Comparison of ENCODE assay signal across 12 cellular contexts in genomic region chr12:50387487-50387886, GRCh38. TPM values are rescaled to one million over a fixed set of nuclear protein-coding genes. Genes with fewer than 3 reads are reported as not detected.
A peak's percentile ranks its signal among the peaks of the same experiment; 100 is the strongest.
DNase-seq lines count a peak whose midpoint lies in the region; ATAC-seq and TF ChIP-seq lines count a peak whose summit lies in the region.
"Had no signal": no experiment of that assay in that cellular context is flagged by ENCODE, and none has a peak within 500 bp of the region (broad histone marks: within the 10 kb centered on the region; RNA-seq: fewer than 3 reads in every experiment).

No MANE protein-coding gene starts in this region.

- DNase-seq in mammary epithelial cell (no peak), MCF 10A (ENCODE audit: unreplicated experiment) (no peak), Panc1 (ENCODE audit: low read depth, low spot score) (no peak), fibroblast of the conjunctiva (ENCODE audit: low read depth) (peak; percentile 20), OCI-M1 (lab: John Stamatoyannopoulos, UW) (no peak)
- no peak for DNase-seq in naive thymus-derived CD8-positive, alpha-beta T cell
- no peak for DNase-seq in effector CD8-positive, alpha-beta T cell (lab: John Stamatoyannopoulos, UW)
- DNase-seq: amygdala; stimulated activated CD4-positive, alpha-beta T cell treated with anti-CD3 and anti-CD28 coated beads, Interleukin-4, amount 100 ng/mL, for 1 hour had no signal

- H3K36me3 ChIP-seq in mammary epithelial cell (ENCODE audit: insufficient read depth, low read length) (no peaks in the 10 kb centered on the region), Panc1 (ENCODE audit: control insufficient read depth, insufficient read depth, low read length) (no peaks in the 10 kb centered on the region)

- peaks cover 26% of the 10 kb centered on the region for H3K4me1 Mint-ChIP-seq in MCF 10A (ENCODE audit: insufficient read depth, unreplicated experiment)
- H3K4me1 Mint-ChIP-seq in naive thymus-derived CD8-positive, alpha-beta T cell: no peaks in the 10 kb centered on the region

- dilution Hi-C loops in mammary epithelial cell (cut with HindIII; ENCODE audit: low sequenced_read_pairs): no loop called here

- H3K9ac ChIP-seq in mammary epithelial cell (ENCODE audit: insufficient read depth, low read length): no peak overlapping the region

- ATAC-seq in Panc1: peak; percentile 41; the same call in 1 of the 2 replicates
- ATAC-seq in HG02588 (IDR thresholded peaks at IDR 0.05; ENCODE audit: unreplicated experiment): no peak
- no peak for ATAC-seq in naive thymus-derived CD8-positive, alpha-beta T cell

- H3K4me2 ChIP-seq in mammary epithelial cell (ENCODE audit: insufficient read depth, low read depth, low read length): no peak overlapping the region

- H3K27me3 Mint-ChIP-seq in MCF 10A (ENCODE audit: insufficient read depth, unreplicated experiment): no peaks in the 10 kb centered on the region
- no peaks in the 10 kb centered on the region for H3K27me3 Mint-ChIP-seq in naive thymus-derived CD8-positive, alpha-beta T cell
- H3K27me3 Mint-ChIP-seq: stimulated activated naive CD8-positive, alpha-beta T cell treated with anti-CD3 and anti-CD28 coated beads, Interleukin-15, Interleukin-2, amounts not matched to agents 100 ng/mL and 50 ng/mL, for 24 hours had no signal

- WGBS in mammary epithelial cell (ENCODE audit: low coverage, missing lambda C conversion rate): 51% methylated on average over 5 of the region's 5 CpGs

- H4K20me1 ChIP-seq in mammary epithelial cell (ENCODE audit: insufficient read depth, low read length): no peaks in the 10 kb centered on the region

- H3K27ac ChIP-seq in mammary epithelial cell (ENCODE audit: insufficient read depth, low read depth, low read length) (no peak overlapping the region), Panc1 (ENCODE audit: low read length) (0 out of 2 replicates have a peak overlapping the region, but pooled peaks have one; percentile 25)

- no TSS peak for BruUV-seq in mammary epithelial cell (replicated peaks; lab: Mats Ljungman, UMichigan)
- no TSS peak for BruUV-seq in MCF 10A (replicated peaks; lab: Mats Ljungman, UMichigan)
- BruUV-seq in Panc1 (replicated peaks; lab: Mats Ljungman, UMichigan): no TSS peak

- POLR2A ChIA-PET in MCF 10A (lab: Yijun Ruan, JAX): interaction anchor here (1.0 to 6.2 kb wide), 2 partner anchors 9 to 14 kb away, joined by 3 to 80 read pairs; partner anchors contain the start of genes FAM186A and LARP4
- POLR2A ChIA-PET in Panc1 (lab: Charles Lee): no interaction called here
- POLR2A ChIA-PET in naive thymus-derived CD8-positive, alpha-beta T cell (lab: Charles Lee): no interaction called here

- intact Hi-C loops in mammary epithelial cell (cut with micrococcal nuclease) (no loop called here), MCF 10A (cut with micrococcal nuclease) (no loop called here), Panc1 (cut with micrococcal nuclease; ENCODE audit: unreplicated experiment) (no loop called here)

- H3K27me3 ChIP-seq in mammary epithelial cell (ENCODE audit: insufficient read depth, low read length): no peaks in the 10 kb centered on the region
- no peaks in the 10 kb centered on the region for H3K27me3 ChIP-seq in Panc1 (ENCODE audit: control insufficient read depth, insufficient read depth, low read length)

- H3K27ac Mint-ChIP-seq in MCF 10A (ENCODE audit: low read depth, unreplicated experiment): no peak overlapping the region
- H3K27ac Mint-ChIP-seq in naive thymus-derived CD8-positive, alpha-beta T cell: no peak overlapping the region
- H3K27ac Mint-ChIP-seq: stimulated activated naive CD8-positive, alpha-beta T cell treated with anti-CD3 and anti-CD28 coated beads, Interleukin-15, Interleukin-2, amounts not matched to agents 100 ng/mL and 50 ng/mL, for 24 hours had no signal

- H3K9me3 ChIP-seq in mammary epithelial cell (replicated peaks; ENCODE audit: insufficient read depth, low read length): no peaks in the 10 kb centered on the region
- H3K9me3 ChIP-seq in Panc1 (ENCODE audit: control insufficient read depth, insufficient read depth, low read depth, low read length): no peaks in the 10 kb centered on the region

- in situ Hi-C loops in mammary epithelial cell (cut with MboI; ENCODE audit: low sequenced_read_pairs in 2 of 2): no loop called here
- in situ Hi-C loops in Panc1 (cut with HindIII; ENCODE audit: low pct_unique_long_range_greater_than_20kb, low sequenced_read_pairs): no loop called here

- CTCF ChIA-PET in mammary epithelial cell (lab: Charles Lee; ENCODE audit: low non-redundant PET) (interaction anchor here (0.8 kb wide), 1 partner anchor 73 kb away, joined by 3 read pairs; no protein-coding TSS in a partner anchor), MCF 10A (lab: Yijun Ruan, JAX) (no interaction called here), Panc1 (lab: Charles Lee) (no interaction called here)

- no peaks in the 10 kb centered on the region for H3K79me2 ChIP-seq in mammary epithelial cell (ENCODE audit: insufficient read depth, low read length)

- no peaks in the 10 kb centered on the region for H3K9me3 Mint-ChIP-seq in MCF 10A (ENCODE audit: unreplicated experiment)
- no peaks in the 10 kb centered on the region for H3K9me3 Mint-ChIP-seq in naive thymus-derived CD8-positive, alpha-beta T cell
- H3K9me3 Mint-ChIP-seq: neural crest cell; stimulated activated naive CD8-positive, alpha-beta T cell treated with anti-CD3 and anti-CD28 coated beads, Interleukin-15, Interleukin-2, amounts not matched to agents 100 ng/mL and 50 ng/mL, for 24 hours had no signal

- peak overlapping the region; percentile 76 for H2AFZ ChIP-seq in mammary epithelial cell (ENCODE audit: low read depth, low read length)

- H3K36me3 Mint-ChIP-seq in MCF 10A (ENCODE audit: insufficient read depth, unreplicated experiment): peaks cover 4% of the 10 kb centered on the region
- no peaks in the 10 kb centered on the region for H3K36me3 Mint-ChIP-seq in naive thymus-derived CD8-positive, alpha-beta T cell

- no peak overlapping the region for H3K4me3 Mint-ChIP-seq in MCF 10A (ENCODE audit: unreplicated experiment)
- no peak overlapping the region for H3K4me3 Mint-ChIP-seq in naive thymus-derived CD8-positive, alpha-beta T cell
- H3K4me3 Mint-ChIP-seq: neural crest cell; stimulated activated naive CD8-positive, alpha-beta T cell treated with anti-CD3 and anti-CD28 coated beads, Interleukin-15, Interleukin-2, amounts not matched to agents 100 ng/mL and 50 ng/mL, for 24 hours had no signal

- peaks cover 15% of the 10 kb centered on the region for H3K4me1 ChIP-seq in mammary epithelial cell (ENCODE audit: insufficient read depth, low read length)
- H3K4me1 ChIP-seq in Panc1 (ENCODE audit: control insufficient read depth, insufficient read depth, low read length): peaks cover 14% of the 10 kb centered on the region

- no peak for TF ChIP-seq CTCF in mammary epithelial cell (conservative IDR thresholded peaks at IDR 0.05 in 1 of 2, IDR thresholded peaks at IDR 0.05 in 1 of 2; ENCODE audit: extremely low read depth in 1 of 2, insufficient read depth in 1 of 2, low read depth in 1 of 2, low read length in 2 of 2)
- TF ChIP-seq CTCF in MCF 10A (IDR thresholded peaks at IDR 0.05; ENCODE audit: unreplicated experiment): no peak
- TF ChIP-seq CTCF in Panc1 (IDR thresholded peaks at IDR 0.05): no peak

- H3K4me3 ChIP-seq in mammary epithelial cell (replicated peaks in 1 of 3; ENCODE audit: insufficient read depth in 1 of 3, low read depth in 2 of 3, low read length in 3 of 3) (no peak overlapping the region), Panc1 (ENCODE audit: low read depth in 2 of 2, low read length in 2 of 2) (no peak overlapping the region)

RNA-seq across cellular contexts. Expression of gene FAM186A, which starts 8.9 kb away (rescaled TPM):
- total RNA-seq in mammary epithelial cell: not detected
- not detected for polyA plus RNA-seq in mammary epithelial cell
- polyA minus RNA-seq in mammary epithelial cell: not detected
- not detected in 2 replicates for total RNA-seq in MCF 10A (2022)
- not detected for total RNA-seq in Panc1 (2021; ENCODE audit: unreplicated experiment)
- 0.04 TPM for polyA plus RNA-seq in Panc1 (2012; ENCODE audit: insufficient read length)
- not detected for total RNA-seq in naive thymus-derived CD8-positive, alpha-beta T cell
- polyA plus RNA-seq in naive thymus-derived CD8-positive, alpha-beta T cell: under 1 TPM in 2 of 3 donors, not detected in 1; 0.06 to 0.07 TPM
- total RNA-seq: neural crest cell had no signal

RNA-seq across cellular contexts. Expression of gene LARP4, which starts 13.2 kb away (rescaled TPM):
- total RNA-seq in mammary epithelial cell (10 to 100 TPM; 45.0 to 65.0 TPM), MCF 10A (2022) (73.6 and 78.8 TPM in 2 replicates), Panc1 (2021; ENCODE audit: unreplicated experiment) (92.7 TPM)
- 21.3 TPM for polyA plus RNA-seq in mammary epithelial cell
- polyA minus RNA-seq in mammary epithelial cell: 44.1 TPM
- polyA plus RNA-seq in Panc1 (2012; ENCODE audit: insufficient read length): 33.7 TPM
- total RNA-seq in naive thymus-derived CD8-positive, alpha-beta T cell: 10 to 100 TPM; 42.2 to 44.1 TPM
- 10 to 100 TPM; 14.9 to 16.7 (median 15.9) TPM for polyA plus RNA-seq in naive thymus-derived CD8-positive, alpha-beta T cell
